In genomic region chr12:62436164-62436503, GRCh38 we compare ENCODE assay signal across 1 cellular context.
TF ChIP-seq lines count a peak whose summit lies in the region.

No MANE protein-coding gene starts in this region.

TF ChIP-seq in IMR-90, 13 proteins besides CTCF, POLR2A, EP300 and RAD21 (continued from another document):
- TF ChIP-seq SMC3 (IDR thresholded peaks at IDR 0.05; ENCODE audit: low read depth, low read length) (no peak), RCOR1 (IDR thresholded peaks at IDR 0.05; ENCODE audit: insufficient replicate concordance, low read length) (no peak), MAZ (IDR thresholded peaks at IDR 0.05; ENCODE audit: borderline replicate concordance, low read depth, low read length) (no peak), MXI1 (IDR thresholded peaks at IDR 0.05; ENCODE audit: borderline replicate concordance, low read depth, low read length) (no peak), BHLHE40 (IDR thresholded peaks at IDR 0.05; ENCODE audit: low read depth, low read length) (no peak), USF2 (IDR thresholded peaks at IDR 0.05; ENCODE audit: low read depth, low read length) (no peak), MAFK (IDR thresholded peaks at IDR 0.05; ENCODE audit: low read depth, low read length) (no peak), CHD1 (IDR thresholded peaks at IDR 0.05; ENCODE audit: low read depth, low read length) (no peak), ELK1 (IDR thresholded peaks at IDR 0.05; ENCODE audit: borderline replicate concordance, low read depth, low read length) (no peak), FOS (IDR thresholded peaks at IDR 0.05; ENCODE audit: low read depth, low read length) (no peak)
